ENCODE assay signal across 17 cellular contexts in genomic region chr1:30724175-30724574, GRCh38. TPM values are rescaled to one million over a fixed set of nuclear protein-coding genes. Genes with fewer than 3 reads are reported as not detected.
DNase-seq lines count a peak whose midpoint lies in the region; ATAC-seq, FAIRE-seq and TF ChIP-seq lines count a peak whose summit lies in the region.
"Had no signal": no experiment of that assay in that cellular context is flagged by ENCODE, and none has a peak within 500 bp of the region (broad histone marks: within the 10 kb centered on the region; RNA-seq: fewer than 3 reads in every experiment).

No MANE protein-coding gene starts in this region.

- peaks cover 42% of the 10 kb centered on the region for H3K4me1 Mint-ChIP-seq in activated T-cell treated with anti-CD3 and anti-CD28 coated beads, Interleukin-2, amount 50 U/mL, for 24 hours (ENCODE audit: low read depth)
- H3K4me1 Mint-ChIP-seq in activated CD4-positive, alpha-beta memory T cell treated with anti-CD3 and anti-CD28 coated beads, Interleukin-2, amount 10 ng/mL, durations not matched to agents 7 days and 5 days, result peaks cover 8% of the 10 kb centered on the region

- POLR2A ChIA-PET in activated CD4-positive, alpha-beta memory T cell treated with anti-CD3 and anti-CD28 coated beads, Interleukin-2, amount 10 ng/mL, durations not matched to agents 7 days and 5 days (lab: Charles Lee), result interaction anchor here (1.5 kb wide), 1 partner anchor 25 kb away, joined by 6 read pairs; no protein-coding TSS in a partner anchor

- no peaks in the 10 kb centered on the region for H3K9me3 Mint-ChIP-seq in activated T-cell treated with anti-CD3 and anti-CD28 coated beads, Interleukin-2, amount 50 U/mL, for 24 hours
- H3K9me3 Mint-ChIP-seq in activated CD4-positive, alpha-beta memory T cell treated with anti-CD3 and anti-CD28 coated beads, Interleukin-2, amount 10 ng/mL, durations not matched to agents 7 days and 5 days, result no peaks in the 10 kb centered on the region

- no peak overlapping the region for H3K4me3 Mint-ChIP-seq in activated T-cell treated with anti-CD3 and anti-CD28 coated beads, Interleukin-2, amount 50 U/mL, for 24 hours
- H3K4me3 Mint-ChIP-seq in activated CD4-positive, alpha-beta memory T cell treated with anti-CD3 and anti-CD28 coated beads, Interleukin-2, amount 10 ng/mL, durations not matched to agents 7 days and 5 days, result no peak overlapping the region
- H3K4me3 Mint-ChIP-seq: activated naive CD8-positive, alpha-beta T cell had no signal

- H3K36me3 Mint-ChIP-seq in activated T-cell treated with anti-CD3 and anti-CD28 coated beads, Interleukin-2, amount 50 U/mL, for 24 hours (ENCODE audit: low read depth), result peaks cover 35% of the 10 kb centered on the region
- no peaks in the 10 kb centered on the region for H3K36me3 Mint-ChIP-seq in activated CD4-positive, alpha-beta memory T cell treated with anti-CD3 and anti-CD28 coated beads, Interleukin-2, amount 10 ng/mL, durations not matched to agents 7 days and 5 days (ENCODE audit: low read depth)

- no peak for DNase-seq in activated T-cell treated with anti-CD3 and anti-CD28 coated beads, Interleukin-2, amount 50 U/mL, for 24 hours
- no peak for DNase-seq in activated T-cell treated with anti-CD3 and anti-CD28 coated beads, Interleukin-2, amount 50 U/mL, for 1 hour
- DNase-seq in LNCaP clone FGC (ENCODE audit: low read depth) (no peak), bronchial epithelial cell (ENCODE audit: low read depth) (no peak), smooth muscle cell (lab: John Stamatoyannopoulos, UW; ENCODE audit: unreplicated experiment) (no peak), DMS153 (lab: John Stamatoyannopoulos, UW) (no peak), upper lobe of right lung (no peak)
- DNase-seq in activated CD4-positive, alpha-beta memory T cell treated with anti-CD3 and anti-CD28 coated beads, Interleukin-2, amount 10 ng/mL, durations not matched to agents 7 days and 5 days, result no peak
- DNase-seq: dorsolateral prefrontal cortex; H7; head of caudate nucleus; NCI-H2081; nucleus accumbens; stimulated activated CD8-positive, alpha-beta memory T cell treated with anti-CD3 and anti-CD28 coated beads, Interleukin-4, amount 100 ng/mL, for 48 hours had no signal

- no peaks in the 10 kb centered on the region for H4K20me1 ChIP-seq in smooth muscle cell (ENCODE audit: low read depth)

- no peak for ATAC-seq in upper lobe of right lung

- H3K27me3 Mint-ChIP-seq in activated T-cell treated with anti-CD3 and anti-CD28 coated beads, Interleukin-2, amount 50 U/mL, for 24 hours, result no peaks in the 10 kb centered on the region
- H3K27me3 Mint-ChIP-seq in activated CD4-positive, alpha-beta memory T cell treated with anti-CD3 and anti-CD28 coated beads, Interleukin-2, amount 10 ng/mL, durations not matched to agents 7 days and 5 days, result no peaks in the 10 kb centered on the region
- H3K27me3 Mint-ChIP-seq: activated naive CD8-positive, alpha-beta T cell had no signal

- CTCF ChIA-PET in activated CD4-positive, alpha-beta memory T cell treated with anti-CD3 and anti-CD28 coated beads, Interleukin-2, amount 10 ng/mL, durations not matched to agents 7 days and 5 days (lab: Charles Lee), result interaction anchor here (0.8 to 6.5 kb wide), 7 partner anchors 9 to 58 kb away, joined by 3 to 58 read pairs (median 6); no protein-coding TSS in a partner anchor

- peaks cover 9% of the 10 kb centered on the region for H3K4me1 ChIP-seq in smooth muscle cell (ENCODE audit: low read depth)
- peaks cover 6% of the 10 kb centered on the region for H3K4me1 ChIP-seq in upper lobe of right lung

- intact Hi-C loops in upper lobe of right lung (cut with DNase I), result loop anchor here (5.0 kb wide), 1 partner anchor 53 kb away; no protein-coding TSS in a partner anchor

- H3F3A ChIP-seq in smooth muscle cell (ENCODE audit: low read depth), result peaks cover 5% of the 10 kb centered on the region

- FAIRE-seq in bronchial epithelial cell (lab: Jason Lieb, UNC), result no peak

- H3K9ac ChIP-seq in smooth muscle cell (ENCODE audit: low read depth), result no peak overlapping the region

- H3K27me3 ChIP-seq in bronchial epithelial cell (ENCODE audit: control insufficient read depth, insufficient read depth, low read length), result no peaks in the 10 kb centered on the region
- H3K27me3 ChIP-seq in smooth muscle cell (ENCODE audit: low read depth), result no peaks in the 10 kb centered on the region
- H3K27me3 ChIP-seq in upper lobe of right lung, result no peaks in the 10 kb centered on the region
- H3K27me3 ChIP-seq: dorsolateral prefrontal cortex, vagina had no signal

- H3K9me3 ChIP-seq in smooth muscle cell (replicated peaks; ENCODE audit: low read depth) (no peaks in the 10 kb centered on the region), upper lobe of right lung (no peaks in the 10 kb centered on the region)
- H3K9me3 ChIP-seq: vagina had no signal

- peak overlapping the region; percentile 65 for H3K27ac Mint-ChIP-seq in activated T-cell treated with anti-CD3 and anti-CD28 coated beads, Interleukin-2, amount 50 U/mL, for 24 hours
- H3K27ac Mint-ChIP-seq in activated CD4-positive, alpha-beta memory T cell treated with anti-CD3 and anti-CD28 coated beads, Interleukin-2, amount 10 ng/mL, durations not matched to agents 7 days and 5 days, result no peak overlapping the region
- H3K27ac Mint-ChIP-seq: activated naive CD8-positive, alpha-beta T cell had no signal

- no peak overlapping the region for H3K4me2 ChIP-seq in smooth muscle cell

- WGBS in smooth muscle cell (ENCODE audit: low lambda C conversion rate), result 95% methylated on average over 2 of the region's 2 CpGs

- H3K79me2 ChIP-seq in smooth muscle cell (ENCODE audit: low read depth), result no peaks in the 10 kb centered on the region

- H3K27ac ChIP-seq in smooth muscle cell (ENCODE audit: low read depth) (no peak overlapping the region), upper lobe of right lung (no peak overlapping the region)
- H3K27ac ChIP-seq: vagina had no signal

- H3K4me3 ChIP-seq in LNCaP clone FGC (ENCODE audit: low read depth, low read length) (no peak overlapping the region), bronchial epithelial cell (ENCODE audit: low read depth, low read length) (no peak overlapping the region), smooth muscle cell (no peak overlapping the region), upper lobe of right lung (no peak overlapping the region)
- H3K4me3 ChIP-seq: dorsolateral prefrontal cortex, vagina had no signal

- TF ChIP-seq CTCF in LNCaP clone FGC (IDR thresholded peaks at IDR 0.05; ENCODE audit: control insufficient read depth, extremely low read depth, insufficient read depth) (0 out of 2 replicates have a peak, but pooled peaks have one; percentile 3), bronchial epithelial cell (IDR thresholded peaks at IDR 0.05; ENCODE audit: insufficient read depth, low read length, severe bottlenecking) (peak; percentile 10), smooth muscle cell (IDR thresholded peaks at IDR 0.05; ENCODE audit: borderline replicate concordance, insufficient read depth, poor library complexity, severe bottlenecking) (peak; percentile 19), upper lobe of right lung (IDR thresholded peaks at IDR 0.05) (no peak)

- H3K36me3 ChIP-seq in bronchial epithelial cell (ENCODE audit: control insufficient read depth, insufficient read depth, low read length) (peaks cover 4% of the 10 kb centered on the region), smooth muscle cell (ENCODE audit: low read depth) (no peaks in the 10 kb centered on the region), upper lobe of right lung (no peaks in the 10 kb centered on the region)

- no peak overlapping the region for H2AFZ ChIP-seq in smooth muscle cell (ENCODE audit: low read depth)

RNA-seq across cellular contexts. Expression of gene MATN1, which starts 0.8 kb away (rescaled TPM):
- total RNA-seq in bronchial epithelial cell (not detected in 2 replicates), smooth muscle cell (0.36 and 2.0 TPM in 2 replicates), upper lobe of right lung (not detected)
- polyA plus RNA-seq in smooth muscle cell, result 0.40 and 0.61 TPM in 2 replicates
- not detected for total RNA-seq in activated CD4-positive, alpha-beta memory T cell treated with anti-CD3 and anti-CD28 coated beads, Interleukin-2, amount 10 ng/mL, durations not matched to agents 7 days and 5 days
- polyA plus RNA-seq: liver had no signal

RNA-seq across cellular contexts. Expression of gene LAPTM5, which starts 33.4 kb away (rescaled TPM):
- total RNA-seq in bronchial epithelial cell (under 0.01 TPM in 2 replicates), smooth muscle cell (0.49 and 1.4 TPM in 2 replicates), upper lobe of right lung (424 TPM)
- polyA plus RNA-seq in smooth muscle cell, result 0.63 and 1.6 TPM in 2 replicates
- 100 to 1,000 TPM; 481 to 482 TPM for total RNA-seq in activated CD4-positive, alpha-beta memory T cell treated with anti-CD3 and anti-CD28 coated beads, Interleukin-2, amount 10 ng/mL, durations not matched to agents 7 days and 5 days

Comparison
In these comparisons a context has a peak if more than half of its experiments do, and no peak if none do; other contexts are left out.
1. RNA of gene LAPTM5, which starts 33.4 kb away (total RNA-seq): 481 to 482 TPM in activated CD4-positive, alpha-beta memory T cell treated with anti-CD3 and anti-CD28 coated beads, Interleukin-2, amount 10 ng/mL, durations not matched to agents 7 days and 5 days and 424 TPM in upper lobe of right lung (single experiment); 0.49 to 1.4 TPM in smooth muscle cell and under 0.01 TPM in bronchial epithelial cell; every median in the first group is over 100 times any median in the second.